14 cellular contexts compared by ENCODE assay signal in the genomic region with DNA sequence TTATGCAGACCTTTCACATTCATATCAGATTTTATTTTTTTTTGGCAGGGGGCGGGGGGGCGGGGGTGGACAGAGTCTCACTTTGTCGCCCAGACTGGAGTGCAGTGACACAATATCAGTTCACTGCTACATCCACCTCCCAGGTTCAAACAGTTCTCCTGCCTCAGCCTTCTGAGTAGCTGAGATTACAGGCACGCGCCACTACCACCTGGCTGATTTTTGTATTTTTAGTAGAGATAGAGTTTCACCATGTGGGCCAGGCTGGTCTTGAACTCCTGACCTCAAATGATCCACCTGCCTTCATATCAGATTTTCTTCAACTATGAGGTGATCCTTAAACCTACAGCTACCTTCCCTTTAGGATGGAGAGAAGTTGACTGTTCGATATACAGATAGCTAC. TPM values are rescaled to one million over a fixed set of nuclear protein-coding genes. Genes with fewer than 3 reads are reported as not detected.
"Had no signal": no experiment of that assay in that cellular context is flagged by ENCODE, and none has a peak within 500 bp of the region (broad histone marks: within the 10 kb centered on the region; RNA-seq: fewer than 3 reads in every experiment).

No MANE protein-coding gene starts in this region.

- H3K27ac ChIP-seq: esophagus muscularis mucosa, prostate gland, sigmoid colon, SK-N-MC, testis had no signal

- H3K27ac Mint-ChIP-seq: nephron had no signal

- H3K27me3 ChIP-seq: esophagus muscularis mucosa, sigmoid colon, testis had no signal

- H3K4me3 Mint-ChIP-seq: immature natural killer cell, nephron had no signal

- H3K4me1 ChIP-seq: testis had no signal

- H3K4me1 Mint-ChIP-seq: nephron had no signal

- ATAC-seq: activated CD4-positive, CD25-positive, alpha-beta regulatory T cell treated with anti-CD3 and anti-CD28 coated beads, Interleukin-2, amount 50 U/mL, for 24 hours had no signal

- H3K9me3 ChIP-seq: esophagus muscularis mucosa, prostate gland, sigmoid colon, testis had no signal

- H3K36me3 ChIP-seq: esophagus muscularis mucosa, prostate gland had no signal

- DNase-seq: activated CD4-positive, alpha-beta T cell treated with anti-CD3 and anti-CD28 coated beads, Interleukin-2, amount 50 U/mL, for 4 hours; activated gamma-delta T cell; immature natural killer cell; sigmoid colon; stimulated activated CD4-positive, alpha-beta T cell treated with anti-CD3 and anti-CD28 coated beads, Interleukin-2, amount 100 ng/mL, for 24 hours; stimulated activated naive CD4-positive, alpha-beta T cell; testis had no signal

- H3K4me3 ChIP-seq: esophagus muscularis mucosa, lung, prostate gland, sigmoid colon, SK-N-MC, testis had no signal

RNA-seq across cellular contexts. Expression of gene SUMO4, which starts 8.0 kb away (rescaled TPM):
- polyA plus RNA-seq: urinary bladder had no signal
